1 cellular context compared by ENCODE assay signal in genomic region chr9:129174724-129175514, GRCh38.
A peak's percentile ranks its signal among the peaks of the same experiment; 100 is the strongest.
TF ChIP-seq lines count a peak whose summit lies in the region.

No MANE protein-coding gene starts in this region.

TF ChIP-seq in HEK293, 187 proteins besides CTCF, POLR2A, EP300 and RAD21 (continued from another document):
- TF ChIP-seq, protein P1, sequence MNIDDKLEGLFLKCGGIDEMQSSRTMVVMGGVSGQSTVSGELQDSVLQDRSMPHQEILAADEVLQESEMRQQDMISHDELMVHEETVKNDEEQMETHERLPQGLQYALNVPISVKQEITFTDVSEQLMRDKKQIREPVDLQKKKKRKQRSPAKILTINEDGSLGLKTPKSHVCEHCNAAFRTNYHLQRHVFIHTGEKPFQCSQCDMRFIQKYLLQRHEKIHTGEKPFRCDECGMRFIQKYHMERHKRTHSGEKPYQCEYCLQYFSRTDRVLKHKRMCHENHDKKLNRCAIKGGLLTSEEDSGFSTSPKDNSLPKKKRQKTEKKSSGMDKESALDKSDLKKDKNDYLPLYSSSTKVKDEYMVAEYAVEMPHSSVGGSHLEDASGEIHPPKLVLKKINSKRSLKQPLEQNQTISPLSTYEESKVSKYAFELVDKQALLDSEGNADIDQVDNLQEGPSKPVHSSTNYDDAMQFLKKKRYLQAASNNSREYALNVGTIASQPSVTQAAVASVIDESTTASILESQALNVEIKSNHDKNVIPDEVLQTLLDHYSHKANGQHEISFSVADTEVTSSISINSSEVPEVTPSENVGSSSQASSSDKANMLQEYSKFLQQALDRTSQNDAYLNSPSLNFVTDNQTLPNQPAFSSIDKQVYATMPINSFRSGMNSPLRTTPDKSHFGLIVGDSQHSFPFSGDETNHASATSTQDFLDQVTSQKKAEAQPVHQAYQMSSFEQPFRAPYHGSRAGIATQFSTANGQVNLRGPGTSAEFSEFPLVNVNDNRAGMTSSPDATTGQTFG (tag by site-specific recombination; IDR thresholded peaks at IDR 0.05; ENCODE audit: borderline replicate concordance) = no peak
- TF ChIP-seq, protein P2, sequence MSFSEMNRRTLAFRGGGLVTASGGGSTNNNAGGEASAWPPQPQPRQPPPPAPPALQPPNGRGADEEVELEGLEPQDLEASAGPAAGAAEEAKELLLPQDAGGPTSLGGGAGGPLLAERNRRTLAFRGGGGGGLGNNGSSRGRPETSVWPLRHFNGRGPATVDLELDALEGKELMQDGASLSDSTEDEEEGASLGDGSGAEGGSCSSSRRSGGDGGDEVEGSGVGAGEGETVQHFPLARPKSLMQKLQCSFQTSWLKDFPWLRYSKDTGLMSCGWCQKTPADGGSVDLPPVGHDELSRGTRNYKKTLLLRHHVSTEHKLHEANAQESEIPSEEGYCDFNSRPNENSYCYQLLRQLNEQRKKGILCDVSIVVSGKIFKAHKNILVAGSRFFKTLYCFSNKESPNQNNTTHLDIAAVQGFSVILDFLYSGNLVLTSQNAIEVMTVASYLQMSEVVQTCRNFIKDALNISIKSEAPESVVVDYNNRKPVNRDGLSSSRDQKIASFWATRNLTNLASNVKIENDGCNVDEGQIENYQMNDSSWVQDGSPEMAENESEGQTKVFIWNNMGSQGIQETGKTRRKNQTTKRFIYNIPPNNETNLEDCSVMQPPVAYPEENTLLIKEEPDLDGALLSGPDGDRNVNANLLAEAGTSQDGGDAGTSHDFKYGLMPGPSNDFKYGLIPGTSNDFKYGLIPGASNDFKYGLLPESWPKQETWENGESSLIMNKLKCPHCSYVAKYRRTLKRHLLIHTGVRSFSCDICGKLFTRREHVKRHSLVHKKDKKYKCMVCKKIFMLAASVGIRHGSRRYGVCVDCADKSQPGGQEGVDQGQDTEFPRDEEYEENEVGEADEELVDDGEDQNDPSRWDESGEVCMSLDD (tag by site-specific recombination; IDR thresholded peaks at IDR 0.05) = peak; percentile 65
- 0 out of 2 replicates have a peak, but pooled peaks have one; percentile 11 for TF ChIP-seq KLF10 (tag by site-specific recombination; IDR thresholded peaks at IDR 0.05)
TF ChIP-seq in HEK293: peak in this region for 58.
